In the genomic region with DNA sequence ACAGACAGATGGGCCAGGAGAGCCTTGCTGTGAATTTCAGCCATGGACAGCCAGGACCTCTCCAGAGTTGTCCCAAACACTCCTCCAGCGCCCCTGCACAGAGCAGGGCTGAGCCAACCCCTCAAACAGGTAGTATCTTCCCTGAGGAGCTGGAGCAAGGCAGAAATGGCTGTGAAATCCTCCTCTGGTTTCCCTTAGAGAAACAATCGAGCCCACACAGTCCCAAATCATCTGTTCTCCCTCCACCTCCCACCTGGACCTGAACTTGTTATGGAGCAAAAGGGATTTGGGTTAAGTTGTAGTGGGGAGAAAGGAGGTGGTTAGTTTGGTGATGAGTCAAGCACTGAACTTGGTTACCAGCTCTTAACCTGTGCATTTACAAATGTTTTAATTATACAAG, we compare ENCODE assay signal across 2 cellular contexts.
TF ChIP-seq lines count a peak whose summit lies in the region.

No MANE protein-coding gene starts in this region.

TF ChIP-seq in GM12878, 131 proteins besides CTCF, POLR2A, EP300 and RAD21:
- TF ChIP-seq PAX8 (IDR thresholded peaks at IDR 0.05) (no peak), MYB (IDR thresholded peaks at IDR 0.05; ENCODE audit: borderline replicate concordance, low read depth, low read length) (no peak), SMC3 (IDR thresholded peaks at IDR 0.05; ENCODE audit: borderline replicate concordance, low read length) (no peak), BHLHE40 (IDR thresholded peaks at IDR 0.05; ENCODE audit: borderline replicate concordance in 1 of 2, low read depth in 2 of 2, low read length in 1 of 2) (no peak), SREBF2 (IDR thresholded peaks at IDR 0.05; ENCODE audit: low read length) (no peak), BCLAF1 (IDR thresholded peaks at IDR 0.05) (no peak), BCL3 (IDR thresholded peaks at IDR 0.05; ENCODE audit: borderline replicate concordance, insufficient read depth, low read depth, low read length, poor library complexity, severe bottlenecking) (no peak), IKZF1 (conservative IDR thresholded peaks at IDR 0.05) (0 out of 2 replicates have a peak, but pooled peaks have one; percentile 14)

TF ChIP-seq in HepG2, 621 proteins besides CTCF, POLR2A, EP300 and RAD21:
- TF ChIP-seq, protein P1, sequence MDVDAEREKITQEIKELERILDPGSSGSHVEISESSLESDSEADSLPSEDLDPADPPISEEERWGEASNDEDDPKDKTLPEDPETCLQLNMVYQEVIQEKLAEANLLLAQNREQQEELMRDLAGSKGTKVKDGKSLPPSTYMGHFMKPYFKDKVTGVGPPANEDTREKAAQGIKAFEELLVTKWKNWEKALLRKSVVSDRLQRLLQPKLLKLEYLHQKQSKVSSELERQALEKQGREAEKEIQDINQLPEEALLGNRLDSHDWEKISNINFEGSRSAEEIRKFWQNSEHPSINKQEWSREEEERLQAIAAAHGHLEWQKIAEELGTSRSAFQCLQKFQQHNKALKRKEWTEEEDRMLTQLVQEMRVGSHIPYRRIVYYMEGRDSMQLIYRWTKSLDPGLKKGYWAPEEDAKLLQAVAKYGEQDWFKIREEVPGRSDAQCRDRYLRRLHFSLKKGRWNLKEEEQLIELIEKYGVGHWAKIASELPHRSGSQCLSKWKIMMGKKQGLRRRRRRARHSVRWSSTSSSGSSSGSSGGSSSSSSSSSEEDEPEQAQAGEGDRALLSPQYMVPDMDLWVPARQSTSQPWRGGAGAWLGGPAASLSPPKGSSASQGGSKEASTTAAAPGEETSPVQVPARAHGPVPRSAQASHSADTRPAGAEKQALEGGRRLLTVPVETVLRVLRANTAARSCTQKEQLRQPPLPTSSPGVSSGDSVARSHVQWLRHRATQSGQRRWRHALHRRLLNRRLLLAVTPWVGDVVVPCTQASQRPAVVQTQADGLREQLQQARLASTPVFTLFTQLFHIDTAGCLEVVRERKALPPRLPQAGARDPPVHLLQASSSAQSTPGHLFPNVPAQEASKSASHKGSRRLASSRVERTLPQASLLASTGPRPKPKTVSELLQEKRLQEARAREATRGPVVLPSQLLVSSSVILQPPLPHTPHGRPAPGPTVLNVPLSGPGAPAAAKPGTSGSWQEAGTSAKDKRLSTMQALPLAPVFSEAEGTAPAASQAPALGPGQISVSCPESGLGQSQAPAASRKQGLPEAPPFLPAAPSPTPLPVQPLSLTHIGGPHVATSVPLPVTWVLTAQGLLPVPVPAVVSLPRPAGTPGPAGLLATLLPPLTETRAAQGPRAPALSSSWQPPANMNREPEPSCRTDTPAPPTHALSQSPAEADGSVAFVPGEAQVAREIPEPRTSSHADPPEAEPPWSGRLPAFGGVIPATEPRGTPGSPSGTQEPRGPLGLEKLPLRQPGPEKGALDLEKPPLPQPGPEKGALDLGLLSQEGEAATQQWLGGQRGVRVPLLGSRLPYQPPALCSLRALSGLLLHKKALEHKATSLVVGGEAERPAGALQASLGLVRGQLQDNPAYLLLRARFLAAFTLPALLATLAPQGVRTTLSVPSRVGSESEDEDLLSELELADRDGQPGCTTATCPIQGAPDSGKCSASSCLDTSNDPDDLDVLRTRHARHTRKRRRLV (CRISPR knock-in tag; IDR thresholded peaks at IDR 0.05): no peak
- TF ChIP-seq HNRNPLL (IDR thresholded peaks at IDR 0.05; ENCODE audit: low read depth, low read length, poor library complexity, severe bottlenecking) (no peak), ZSCAN12 (CRISPR knock-in tag; IDR thresholded peaks at IDR 0.05) (no peak), KAT8 (CRISPR knock-in tag; IDR thresholded peaks at IDR 0.05) (no peak)
TF ChIP-seq in HepG2: peak in this region for 0.
